Comparison of ENCODE assay signal across 8 cellular contexts in genomic region chr5:73519531-73520283, GRCh38. TPM values are rescaled to one million over a fixed set of nuclear protein-coding genes. Genes with fewer than 3 reads are reported as not detected.
DNase-seq lines count a peak whose midpoint lies in the region; ATAC-seq, FAIRE-seq and TF ChIP-seq lines count a peak whose summit lies in the region.

No MANE protein-coding gene starts in this region.

- no peaks in the 10 kb centered on the region for H3K9me3 Mint-ChIP-seq in activated CD8-positive, alpha-beta T cell treated with anti-CD3 and anti-CD28 coated beads for 36 hours
- H3K9me3 Mint-ChIP-seq in endodermal cell: no peaks in the 10 kb centered on the region

- no peak overlapping the region for H3K27ac Mint-ChIP-seq in activated CD8-positive, alpha-beta T cell treated with anti-CD3 and anti-CD28 coated beads for 36 hours
- no peak overlapping the region for H3K27ac Mint-ChIP-seq in endodermal cell

- peak; percentile 25 for FAIRE-seq in D721Med (lab: Jason Lieb, UNC)

- H3K27me3 ChIP-seq in endodermal cell (ENCODE audit: control insufficient read depth, insufficient read depth, low read length, poor library complexity, severe bottlenecking): no peaks in the 10 kb centered on the region

- peak; percentile 75 for TF ChIP-seq CTCF in D721Med (IDR thresholded peaks at IDR 0.05; ENCODE audit: insufficient read depth, missing control alignments)
- peak; percentile 47 for TF ChIP-seq CTCF in activated CD8-positive, alpha-beta T cell treated with anti-CD3 and anti-CD28 coated beads for 36 hours (IDR thresholded peaks at IDR 0.05)
- TF ChIP-seq CTCF in endodermal cell (conservative IDR thresholded peaks at IDR 0.05): peak; percentile 76
- TF ChIP-seq CTCF in mucosa of descending colon (IDR thresholded peaks at IDR 0.05): peak; percentile 51

- H3K36me3 Mint-ChIP-seq in activated CD8-positive, alpha-beta T cell treated with anti-CD3 and anti-CD28 coated beads for 36 hours (ENCODE audit: low read depth): no peaks in the 10 kb centered on the region
- no peaks in the 10 kb centered on the region for H3K36me3 Mint-ChIP-seq in endodermal cell (ENCODE audit: low read depth)

- H3K4me3 Mint-ChIP-seq in activated CD8-positive, alpha-beta T cell treated with anti-CD3 and anti-CD28 coated beads for 36 hours: peak overlapping the region; percentile 49
- no peak overlapping the region for H3K4me3 Mint-ChIP-seq in endodermal cell

- 33 to 41% methylated on average over 4 to 16 of the region's 16 CpGs for WGBS in endodermal cell (ENCODE audit: insufficient coverage in 1 of 2, insufficient read length in 1 of 2), 2 experiments

- DNase-seq in D721Med (ENCODE audit: insufficient read length, low spot score) (peak; percentile 66), HT-29 (ENCODE audit: low spot score) (peak; percentile 95), NOMO-1 (lab: John Stamatoyannopoulos, UW; ENCODE audit: unreplicated experiment in 2 of 2) (peak; percentile 68 to 70), endodermal cell (peak; percentile 93), mucosa of descending colon (peak in 2 of 3 donors; percentile 48 to 84)
- peak; percentile 78 for DNase-seq in activated CD8-positive, alpha-beta T cell treated with anti-CD3 and anti-CD28 coated beads for 36 hours
- peak; percentile 7 for DNase-seq in stimulated activated CD8-positive, alpha-beta memory T cell treated with anti-CD3 and anti-CD28 coated beads, Interleukin-7, amount 100 ng/mL, for 24 hours (ENCODE audit: low read depth)

- intact Hi-C loops in activated CD8-positive, alpha-beta T cell treated with anti-CD3 and anti-CD28 coated beads for 36 hours (cut with micrococcal nuclease): loop anchor here (1.0 kb wide), 1 partner anchor 17 kb away; no protein-coding TSS in a partner anchor
- intact Hi-C loops in mucosa of descending colon (cut with DNase I, micrococcal nuclease): no loop called here

- no peak overlapping the region for H3K27ac ChIP-seq in endodermal cell (ENCODE audit: low read depth, low read length)

- H3K9me3 ChIP-seq in endodermal cell (ENCODE audit: control insufficient read depth, low read length) (no peaks in the 10 kb centered on the region), mucosa of descending colon (no peaks in the 10 kb centered on the region)

- H3K4me1 Mint-ChIP-seq in activated CD8-positive, alpha-beta T cell treated with anti-CD3 and anti-CD28 coated beads for 36 hours (ENCODE audit: low read depth): peaks cover 9% of the 10 kb centered on the region
- H3K4me1 Mint-ChIP-seq in endodermal cell: peaks cover 4% of the 10 kb centered on the region

- POLR2A ChIA-PET in activated CD8-positive, alpha-beta T cell treated with anti-CD3 and anti-CD28 coated beads for 36 hours (lab: Charles Lee): no interaction called here

- H3K4me3 ChIP-seq in endodermal cell (ENCODE audit: low read length): no peak overlapping the region
- no peak overlapping the region for H3K4me3 ChIP-seq in mucosa of descending colon

- ATAC-seq in GM21381 (IDR thresholded peaks at IDR 0.05; ENCODE audit: unreplicated experiment) (peak; percentile 92), mucosa of descending colon (peak; percentile 95)
- peak; percentile 100 for ATAC-seq in activated CD8-positive, alpha-beta T cell treated with anti-CD3 and anti-CD28 coated beads for 36 hours

- H3K9ac ChIP-seq in endodermal cell (ENCODE audit: extremely low read depth, low read length, poor library complexity, severe bottlenecking): no peak overlapping the region

- H3K36me3 ChIP-seq in endodermal cell (ENCODE audit: control insufficient read depth, insufficient read depth, low read length) (no peaks in the 10 kb centered on the region), mucosa of descending colon (ENCODE audit: low read depth) (no peaks in the 10 kb centered on the region)

- H3K4me1 ChIP-seq in endodermal cell (ENCODE audit: control insufficient read depth, insufficient read depth, low read length) (no peaks in the 10 kb centered on the region), mucosa of descending colon (ENCODE audit: low read depth) (peaks cover 4% of the 10 kb centered on the region)

- CTCF ChIA-PET in activated CD8-positive, alpha-beta T cell treated with anti-CD3 and anti-CD28 coated beads for 36 hours (lab: Charles Lee): interaction anchor here (0.6 to 9.3 kb wide), 11 partner anchors 10 to 66 kb away, joined by 3 to 108 read pairs (median 4); partner anchors contain the start of genes ANKRA2 and UTP15

- H3K27me3 Mint-ChIP-seq in activated CD8-positive, alpha-beta T cell treated with anti-CD3 and anti-CD28 coated beads for 36 hours: no peaks in the 10 kb centered on the region
- H3K27me3 Mint-ChIP-seq in endodermal cell (ENCODE audit: insufficient read depth): no peaks in the 10 kb centered on the region

RNA-seq across cellular contexts. Expression of gene BTF3, which starts 21.5 kb away (rescaled TPM):
- 233 and 255 TPM in 2 replicates for total RNA-seq in HT-29 (2014; rRNA removed; shearing (Covaris generic))
- total RNA-seq in activated CD8-positive, alpha-beta T cell treated with anti-CD3 and anti-CD28 coated beads for 36 hours: 1,000 to 10,000 TPM; 1,122 to 1,184 TPM
- total RNA-seq in endodermal cell: 100 to 1,000 TPM; 671 to 739 TPM
- 732 TPM for polyA plus RNA-seq in endodermal cell (2013, experiment 1 of 2)
- polyA plus RNA-seq in endodermal cell (2013, experiment 2 of 2): 692 TPM
- 100 to 1,000 TPM; 460 to 520 (median 486) TPM for total RNA-seq in mucosa of descending colon

RNA-seq across cellular contexts. Expression of gene ANKRA2, which starts 45.7 kb away (rescaled TPM):
- 5.2 and 5.7 TPM in 2 replicates for total RNA-seq in HT-29 (2014; rRNA removed; shearing (Covaris generic))
- 10 to 100 TPM; 20.2 to 22.0 TPM for total RNA-seq in activated CD8-positive, alpha-beta T cell treated with anti-CD3 and anti-CD28 coated beads for 36 hours
- total RNA-seq in endodermal cell (10 to 100 TPM; 14.2 to 20.5 TPM), mucosa of descending colon (10 to 100 TPM; 20.8 to 23.8 (median 23.1) TPM)
- 33.2 TPM for polyA plus RNA-seq in endodermal cell (2013, experiment 1 of 2)
- polyA plus RNA-seq in endodermal cell (2013, experiment 2 of 2): 32.3 TPM

RNA-seq across cellular contexts. Expression of gene UTP15, which starts 45.8 kb away (rescaled TPM):
- total RNA-seq in HT-29 (2014; rRNA removed; shearing (Covaris generic)): 24.1 and 36.8 TPM in 2 replicates
- total RNA-seq in activated CD8-positive, alpha-beta T cell treated with anti-CD3 and anti-CD28 coated beads for 36 hours: 10 to 100 TPM; 30.6 to 34.6 TPM
- total RNA-seq in endodermal cell (10 to 100 TPM; 24.7 to 28.3 TPM), mucosa of descending colon (10 to 100 TPM; 11.9 to 15.0 (median 13.5) TPM)
- 15.4 TPM for polyA plus RNA-seq in endodermal cell (2013, experiment 1 of 2)
- 12.7 TPM for polyA plus RNA-seq in endodermal cell (2013, experiment 2 of 2)

Comparison
In these comparisons a context has a peak if more than half of its experiments do, and no peak if none do; other contexts are left out.
1. DNase-seq: peak in every context shown above with its lines; median percentile 95 in HT-29; 93 in endodermal cell; 78 in activated CD8-positive, alpha-beta T cell treated with anti-CD3 and anti-CD28 coated beads for 36 hours; 69 in NOMO-1; 66 in D721Med; 66 in mucosa of descending colon; 7 in stimulated activated CD8-positive, alpha-beta memory T cell treated with anti-CD3 and anti-CD28 coated beads, Interleukin-7, amount 100 ng/mL, for 24 hours.